In the genomic region with DNA sequence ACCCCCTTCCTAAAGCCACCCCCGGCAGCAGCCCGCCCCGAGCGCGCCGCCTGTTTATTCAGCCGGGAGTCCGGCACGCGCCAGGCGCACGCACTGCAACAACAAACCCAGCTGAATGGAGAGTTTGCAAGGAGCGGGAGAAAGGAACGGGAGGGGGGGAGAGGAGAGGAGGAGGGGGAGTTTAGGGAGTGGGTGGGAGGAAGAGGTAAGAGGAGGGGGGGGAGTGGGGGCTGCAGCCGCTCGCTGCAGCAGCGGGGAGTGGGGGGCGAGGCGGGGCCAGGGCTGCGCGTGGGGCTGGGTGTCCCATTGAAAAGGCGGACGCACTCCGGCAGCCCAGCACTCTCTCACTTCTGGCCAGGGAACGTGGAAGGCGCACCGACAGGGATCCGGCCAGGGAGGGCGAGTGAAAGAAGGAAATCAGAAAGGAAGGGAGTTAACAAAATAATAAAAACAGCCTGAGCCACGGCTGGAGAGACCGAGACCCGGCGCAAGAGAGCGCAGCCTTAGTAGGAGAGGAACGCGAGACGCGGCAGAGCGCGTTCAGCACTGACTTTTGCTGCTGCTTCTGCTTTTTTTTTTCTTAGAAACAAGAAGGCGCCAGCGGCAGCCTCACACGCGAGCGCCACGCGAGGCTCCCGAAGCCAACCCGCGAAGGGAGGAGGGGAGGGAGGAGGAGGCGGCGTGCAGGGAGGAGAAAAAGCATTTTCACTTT, we compare ENCODE assay signal across 9 cellular contexts. TPM values are rescaled to one million over a fixed set of nuclear protein-coding genes. Genes with fewer than 3 reads are reported as not detected.
DNase-seq lines count a peak whose midpoint lies in the region; ATAC-seq and TF ChIP-seq lines count a peak whose summit lies in the region.
"Had no signal": no experiment of that assay in that cellular context is flagged by ENCODE, and none has a peak within 500 bp of the region (broad histone marks: within the 10 kb centered on the region; RNA-seq: fewer than 3 reads in every experiment).

Gene ASCL1, plus strand, starts transcription at position 336 of the 712 bp plus-strand sequence. CDS start 571 bp downstream, outside the sequence.

- peak within 1 kb of the TSS in 3 of 4 donors; percentile 58 to 78 (median 76) for H3K4me3 Mint-ChIP-seq in CD4-positive, CD25-positive, alpha-beta regulatory T cell

- in situ Hi-C loops in brain microvascular endothelial cell (cut with HindIII; ENCODE audit: low pct_ligation_motif_present, low sequenced_read_pairs): loop anchor here (25.0 kb wide), 1 partner anchor 580 kb away; no protein-coding TSS in a partner anchor

- H3K4me1 Mint-ChIP-seq in CD4-positive, CD25-positive, alpha-beta regulatory T cell: peaks cover 5 to 49% (median 9%) of the 10 kb centered on the region in 4 donors

- H3K27me3 ChIP-seq in CD4-positive, CD25-positive, alpha-beta regulatory T cell (ENCODE audit: control insufficient read depth, insufficient read depth, low read length): peaks cover 34% of the 10 kb centered on the region
- H3K27me3 ChIP-seq in brain microvascular endothelial cell (replicated peaks) (peaks cover 62% of the 10 kb centered on the region), right lobe of liver (peaks cover 0 to 5% of the 10 kb centered on the region in 2 donors), vagina (no peaks in the 10 kb centered on the region)

- no peak within 1 kb of the TSS for H3K27ac Mint-ChIP-seq in CD4-positive, CD25-positive, alpha-beta regulatory T cell

- no peak for ATAC-seq in CD4-positive, CD25-positive, alpha-beta regulatory T cell (ENCODE audit: low read depth in 2 of 2)
- ATAC-seq in GM19395 (IDR thresholded peaks at IDR 0.05; ENCODE audit: unreplicated experiment): peak; percentile 49
- peak in 3 of 4 donors; percentile 20 to 31 (median 22) for ATAC-seq in right lobe of liver

- H3K4me3 ChIP-seq in CD4-positive, CD25-positive, alpha-beta regulatory T cell (ENCODE audit: low read depth, low read length): no peak within 1 kb of the TSS
- peak within 1 kb of the TSS; percentile 42 for H3K4me3 ChIP-seq in brain microvascular endothelial cell (ENCODE audit: low read depth, low read length)
- peak within 1 kb of the TSS; percentile 30 to 56 (median 55) for H3K4me3 ChIP-seq in right lobe of liver
- H3K4me3 ChIP-seq in vagina: peak within 1 kb of the TSS; percentile 43 to 47

- peak in 1 of 3 donors; percentile 66 for DNase-seq in CD4-positive, CD25-positive, alpha-beta regulatory T cell
- peak; percentile 94 for DNase-seq in NCI-H2029 treated with DMSO at 0.1 percent for 48 hours (lab: John Stamatoyannopoulos, UW)
- DNase-seq in brain microvascular endothelial cell: no peak
- no peak for DNase-seq in right lobe of liver
- DNase-seq in vagina (ENCODE audit: extremely low spot score in 2 of 2): no peak
- no peak for DNase-seq in T1000 (lab: John Stamatoyannopoulos, UW)
- no peak for DNase-seq in AG08395 (ENCODE audit: low spot score)
- DNase-seq: left cardiac atrium had no signal

- H3K36me3 ChIP-seq in CD4-positive, CD25-positive, alpha-beta regulatory T cell (ENCODE audit: control insufficient read depth, insufficient read depth, low read length): no peaks in the 10 kb centered on the region
- H3K36me3 ChIP-seq in brain microvascular endothelial cell (replicated peaks) (no peaks in the 10 kb centered on the region), right lobe of liver (no peaks in the 10 kb centered on the region), vagina (no peaks in the 10 kb centered on the region)

- H3K27ac ChIP-seq in CD4-positive, CD25-positive, alpha-beta regulatory T cell (ENCODE audit: insufficient read depth, low read length, poor library complexity, severe bottlenecking): no peak within 1 kb of the TSS
- no peak within 1 kb of the TSS for H3K27ac ChIP-seq in brain microvascular endothelial cell
- H3K27ac ChIP-seq in right lobe of liver: no peak within 1 kb of the TSS
- H3K27ac ChIP-seq in vagina: no peak within 1 kb of the TSS

- intact Hi-C loops in right lobe of liver (cut with DNase I) (loop anchor here in 1 of 2 donors (10.0 kb wide), 2 partner anchors 157 to 217 kb away; no protein-coding TSS in a partner anchor), vagina (cut with DNase I) (no loop called here)

- H3K27me3 Mint-ChIP-seq in CD4-positive, CD25-positive, alpha-beta regulatory T cell: peaks cover 81% of the 10 kb centered on the region

- H3K9me3 Mint-ChIP-seq in CD4-positive, CD25-positive, alpha-beta regulatory T cell: peaks cover 0 to 1% (median 0%) of the 10 kb centered on the region in 7 donors

- WGBS in right lobe of liver (ENCODE audit: insufficient coverage, low coverage, low lambda C conversion rate, missing lambda C conversion rate): 1% methylated on average over 31 of the region's 52 CpGs

- H3K9me3 ChIP-seq in CD4-positive, CD25-positive, alpha-beta regulatory T cell (ENCODE audit: control insufficient read depth in 2 of 2, low read length in 2 of 2): no peaks in the 10 kb centered on the region
- H3K9me3 ChIP-seq in right lobe of liver (no peaks in the 10 kb centered on the region), vagina (no peaks in the 10 kb centered on the region)

- H3K4me1 ChIP-seq in CD4-positive, CD25-positive, alpha-beta regulatory T cell (ENCODE audit: control insufficient read depth, insufficient read depth, low read length, poor library complexity, severe bottlenecking): peaks cover 17% of the 10 kb centered on the region
- peaks cover 0 to 25% (median 3%) of the 10 kb centered on the region in 4 donors for H3K4me1 ChIP-seq in right lobe of liver
- peaks cover 24% of the 10 kb centered on the region for H3K4me1 ChIP-seq in vagina

- TF ChIP-seq POLR2A in right lobe of liver (IDR thresholded peaks at IDR 0.05): no peak
- TF ChIP-seq POLR2A in vagina (IDR thresholded peaks at IDR 0.05): no peak

- peaks cover 4% of the 10 kb centered on the region for H3K36me3 Mint-ChIP-seq in CD4-positive, CD25-positive, alpha-beta regulatory T cell

- no peak for TF ChIP-seq CTCF in brain microvascular endothelial cell (IDR thresholded peaks at IDR 0.05; ENCODE audit: low read depth, low read length, missing control alignments)
- TF ChIP-seq CTCF in right lobe of liver (IDR thresholded peaks at IDR 0.05): no peak
- no peak for TF ChIP-seq CTCF in vagina (IDR thresholded peaks at IDR 0.05)

RNA-seq across cellular contexts. Expression of gene ASCL1, which starts in this region (rescaled TPM):
- total RNA-seq in CD4-positive, CD25-positive, alpha-beta regulatory T cell: not detected
- polyA plus RNA-seq in CD4-positive, CD25-positive, alpha-beta regulatory T cell: not detected
- total RNA-seq in right lobe of liver: 1 to 10 TPM in 1 of 6 experiments, under 1 TPM in 5; 0.18 to 1.6 (median 0.33) TPM
- not detected for total RNA-seq in vagina
- total RNA-seq: left cardiac atrium had no signal

Comparison
In these comparisons a context has a peak if more than half of its experiments do, and no peak if none do; other contexts are left out.
1. ATAC-seq: peak in GM19395 (single experiment) and right lobe of liver (3 of 4); none in CD4-positive, CD25-positive, alpha-beta regulatory T cell (0 of 2).